ENCODE assay signal across 1 cellular context in genomic region chr15:69032006-69032405, GRCh38.
TF ChIP-seq lines count a peak whose summit lies in the region.

No MANE protein-coding gene starts in this region.

TF ChIP-seq in GM23338, 12 proteins besides CTCF, POLR2A, EP300 and RAD21 (continued from another document):
- TF ChIP-seq REST (IDR thresholded peaks at IDR 0.05; ENCODE audit: unreplicated experiment): no peak
- no peak for TF ChIP-seq CREB1 (CRISPR knock-in tag; IDR thresholded peaks at IDR 0.05; ENCODE audit: low read depth)
- TF ChIP-seq ETS1 (IDR thresholded peaks at IDR 0.05): no peak
